In genomic region chr6:42226251-42227143, GRCh38 we compare ENCODE assay signal across 2 cellular contexts.
TF ChIP-seq lines count a peak whose summit lies in the region.

No MANE protein-coding gene starts in this region.

TF ChIP-seq in A549, 52 proteins besides CTCF, POLR2A, EP300 and RAD21 (continues in another document):
- TF ChIP-seq GATA3 (IDR thresholded peaks at IDR 0.05; ENCODE audit: borderline replicate concordance) (peak; percentile 82; the same call in 1 of the 2 replicates), RARB (CRISPR knock-in tag; IDR thresholded peaks at IDR 0.05) (no peak), EHF (CRISPR knock-in tag; IDR thresholded peaks at IDR 0.05) (no peak), HOXB5 (CRISPR knock-in tag; IDR thresholded peaks at IDR 0.05) (no peak), BCL3 (IDR thresholded peaks at IDR 0.05) (no peak), ATOH8 (CRISPR knock-in tag; IDR thresholded peaks at IDR 0.05; ENCODE audit: low read depth) (no peak), PBX3 (IDR thresholded peaks at IDR 0.05) (0 out of 2 replicates have a peak, but pooled peaks have one; percentile 34), RCOR1 (IDR thresholded peaks at IDR 0.05; ENCODE audit: low read depth, low read length) (no peak), HOXA7 (CRISPR knock-in tag; IDR thresholded peaks at IDR 0.05) (no peak), MAFK (IDR thresholded peaks at IDR 0.05; ENCODE audit: partially characterized antibody) (peak; percentile 40), CBX8 (IDR thresholded peaks at IDR 0.05) (no peak), NFE2L2 (conservative IDR thresholded peaks at IDR 0.05; ENCODE audit: low read length) (no peak), E2F6 (IDR thresholded peaks at IDR 0.05; ENCODE audit: borderline replicate concordance, low read depth) (no peak), HOXB13 (CRISPR knock-in tag; IDR thresholded peaks at IDR 0.05; ENCODE audit: low read depth) (no peak), BHLHE40 (IDR thresholded peaks at IDR 0.05; ENCODE audit: low read depth, low read length) (no peak), MAX (IDR thresholded peaks at IDR 0.05) (peak; percentile 67), HEYL (CRISPR knock-in tag; IDR thresholded peaks at IDR 0.05) (no peak), RNF2 (IDR thresholded peaks at IDR 0.05; ENCODE audit: borderline replicate concordance, low read depth) (no peak), HES2 (IDR thresholded peaks at IDR 0.05) (no peak), KDM1A (IDR thresholded peaks at IDR 0.05; ENCODE audit: low read depth) (no peak), SREBF2 (IDR thresholded peaks at IDR 0.05) (no peak), ZC3H11A (IDR thresholded peaks at IDR 0.05) (no peak), ZSCAN20 (CRISPR knock-in tag; IDR thresholded peaks at IDR 0.05) (no peak), FOSB (CRISPR knock-in tag; IDR thresholded peaks at IDR 0.05) (no peak), CEBPB (IDR thresholded peaks at IDR 0.05) (peak in 1 of 2 experiments; percentile 41; a peak in 1 of 4 replicates), JUNB (IDR thresholded peaks at IDR 0.05) (peak; percentile 62), TP53 (CRISPR knock-in tag; IDR thresholded peaks at IDR 0.05) (no peak), POLR2AphosphoS2 (conservative IDR thresholded peaks at IDR 0.05; ENCODE audit: low read length) (no peak), RFX5 (IDR thresholded peaks at IDR 0.05) (no peak), PHF8 (IDR thresholded peaks at IDR 0.05; ENCODE audit: borderline replicate concordance, low read depth) (no peak), EHMT2 (IDR thresholded peaks at IDR 0.05; ENCODE audit: low read depth) (no peak), JUN (IDR thresholded peaks at IDR 0.05) (peak in 1 of 2 experiments; percentile 53; a peak in 3 of 5 replicates), NR3C1 (IDR thresholded peaks at IDR 0.05) (no peak), CBX2 (IDR thresholded peaks at IDR 0.05; ENCODE audit: borderline replicate concordance, low read depth) (no peak)
- TF ChIP-seq, protein P1, sequence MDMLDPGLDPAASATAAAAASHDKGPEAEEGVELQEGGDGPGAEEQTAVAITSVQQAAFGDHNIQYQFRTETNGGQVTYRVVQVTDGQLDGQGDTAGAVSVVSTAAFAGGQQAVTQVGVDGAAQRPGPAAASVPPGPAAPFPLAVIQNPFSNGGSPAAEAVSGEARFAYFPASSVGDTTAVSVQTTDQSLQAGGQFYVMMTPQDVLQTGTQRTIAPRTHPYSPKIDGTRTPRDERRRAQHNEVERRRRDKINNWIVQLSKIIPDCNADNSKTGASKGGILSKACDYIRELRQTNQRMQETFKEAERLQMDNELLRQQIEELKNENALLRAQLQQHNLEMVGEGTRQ (IDR thresholded peaks at IDR 0.05): no peak

TF ChIP-seq in HepG2, 621 proteins besides CTCF, POLR2A, EP300 and RAD21 (continues in another document):
- no peak for TF ChIP-seq KAT2B (IDR thresholded peaks at IDR 0.05; ENCODE audit: borderline replicate concordance, low read depth, low read length)
- TF ChIP-seq, protein P2, sequence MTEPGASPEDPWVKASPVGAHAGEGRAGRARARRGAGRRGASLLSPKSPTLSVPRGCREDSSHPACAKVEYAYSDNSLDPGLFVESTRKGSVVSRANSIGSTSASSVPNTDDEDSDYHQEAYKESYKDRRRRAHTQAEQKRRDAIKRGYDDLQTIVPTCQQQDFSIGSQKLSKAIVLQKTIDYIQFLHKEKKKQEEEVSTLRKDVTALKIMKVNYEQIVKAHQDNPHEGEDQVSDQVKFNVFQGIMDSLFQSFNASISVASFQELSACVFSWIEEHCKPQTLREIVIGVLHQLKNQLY (CRISPR knock-in tag; IDR thresholded peaks at IDR 0.05): no peak
- TF ChIP-seq HES4 (CRISPR knock-in tag; IDR thresholded peaks at IDR 0.05; ENCODE audit: borderline replicate concordance): no peak
- TF ChIP-seq ZNF225 (CRISPR knock-in tag; IDR thresholded peaks at IDR 0.05): no peak
- TF ChIP-seq, protein P3, sequence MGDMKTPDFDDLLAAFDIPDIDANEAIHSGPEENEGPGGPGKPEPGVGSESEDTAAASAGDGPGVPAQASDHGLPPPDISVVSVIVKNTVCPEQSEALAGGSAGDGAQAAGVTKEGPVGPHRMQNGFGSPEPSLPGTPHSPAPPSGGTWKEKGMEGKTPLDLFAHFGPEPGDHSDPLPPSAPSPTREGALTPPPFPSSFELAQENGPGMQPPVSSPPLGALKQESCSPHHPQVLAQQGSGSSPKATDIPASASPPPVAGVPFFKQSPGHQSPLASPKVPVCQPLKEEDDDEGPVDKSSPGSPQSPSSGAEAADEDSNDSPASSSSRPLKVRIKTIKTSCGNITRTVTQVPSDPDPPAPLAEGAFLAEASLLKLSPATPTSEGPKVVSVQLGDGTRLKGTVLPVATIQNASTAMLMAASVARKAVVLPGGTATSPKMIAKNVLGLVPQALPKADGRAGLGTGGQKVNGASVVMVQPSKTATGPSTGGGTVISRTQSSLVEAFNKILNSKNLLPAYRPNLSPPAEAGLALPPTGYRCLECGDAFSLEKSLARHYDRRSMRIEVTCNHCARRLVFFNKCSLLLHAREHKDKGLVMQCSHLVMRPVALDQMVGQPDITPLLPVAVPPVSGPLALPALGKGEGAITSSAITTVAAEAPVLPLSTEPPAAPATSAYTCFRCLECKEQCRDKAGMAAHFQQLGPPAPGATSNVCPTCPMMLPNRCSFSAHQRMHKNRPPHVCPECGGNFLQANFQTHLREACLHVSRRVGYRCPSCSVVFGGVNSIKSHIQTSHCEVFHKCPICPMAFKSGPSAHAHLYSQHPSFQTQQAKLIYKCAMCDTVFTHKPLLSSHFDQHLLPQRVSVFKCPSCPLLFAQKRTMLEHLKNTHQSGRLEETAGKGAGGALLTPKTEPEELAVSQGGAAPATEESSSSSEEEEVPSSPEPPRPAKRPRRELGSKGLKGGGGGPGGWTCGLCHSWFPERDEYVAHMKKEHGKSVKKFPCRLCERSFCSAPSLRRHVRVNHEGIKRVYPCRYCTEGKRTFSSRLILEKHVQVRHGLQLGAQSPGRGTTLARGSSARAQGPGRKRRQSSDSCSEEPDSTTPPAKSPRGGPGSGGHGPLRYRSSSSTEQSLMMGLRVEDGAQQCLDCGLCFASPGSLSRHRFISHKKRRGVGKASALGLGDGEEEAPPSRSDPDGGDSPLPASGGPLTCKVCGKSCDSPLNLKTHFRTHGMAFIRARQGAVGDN (CRISPR knock-in tag; IDR thresholded peaks at IDR 0.05): 0 out of 2 replicates have a peak, but pooled peaks have one; percentile 19
- TF ChIP-seq NCOA2 (CRISPR knock-in tag; IDR thresholded peaks at IDR 0.05): no peak
- peak; percentile 70 for TF ChIP-seq RARA (CRISPR knock-in tag; IDR thresholded peaks at IDR 0.05)
- 0 out of 2 replicates have a peak, but pooled peaks have one; percentile 21 for TF ChIP-seq ZKSCAN5 (CRISPR knock-in tag; IDR thresholded peaks at IDR 0.05)
- TF ChIP-seq PITX1 (CRISPR knock-in tag; IDR thresholded peaks at IDR 0.05): peak; percentile 57
- no peak for TF ChIP-seq ZFP41 (CRISPR knock-in tag; IDR thresholded peaks at IDR 0.05; ENCODE audit: borderline replicate concordance)
- no peak for TF ChIP-seq DMAP1 (CRISPR knock-in tag; IDR thresholded peaks at IDR 0.05)
- TF ChIP-seq, protein P4, sequence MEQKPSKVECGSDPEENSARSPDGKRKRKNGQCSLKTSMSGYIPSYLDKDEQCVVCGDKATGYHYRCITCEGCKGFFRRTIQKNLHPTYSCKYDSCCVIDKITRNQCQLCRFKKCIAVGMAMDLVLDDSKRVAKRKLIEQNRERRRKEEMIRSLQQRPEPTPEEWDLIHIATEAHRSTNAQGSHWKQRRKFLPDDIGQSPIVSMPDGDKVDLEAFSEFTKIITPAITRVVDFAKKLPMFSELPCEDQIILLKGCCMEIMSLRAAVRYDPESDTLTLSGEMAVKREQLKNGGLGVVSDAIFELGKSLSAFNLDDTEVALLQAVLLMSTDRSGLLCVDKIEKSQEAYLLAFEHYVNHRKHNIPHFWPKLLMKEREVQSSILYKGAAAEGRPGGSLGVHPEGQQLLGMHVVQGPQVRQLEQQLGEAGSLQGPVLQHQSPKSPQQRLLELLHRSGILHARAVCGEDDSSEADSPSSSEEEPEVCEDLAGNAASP (CRISPR knock-in tag; IDR thresholded peaks at IDR 0.05; ENCODE audit: borderline replicate concordance): peak; percentile 89; the same call in 1 of the 2 replicates
- no peak for TF ChIP-seq ZSCAN30 (CRISPR knock-in tag; IDR thresholded peaks at IDR 0.05)
- TF ChIP-seq MED1 (CRISPR knock-in tag; IDR thresholded peaks at IDR 0.05): no peak
- TF ChIP-seq ZBTB10 (CRISPR knock-in tag; IDR thresholded peaks at IDR 0.05; ENCODE audit: borderline replicate concordance): no peak
- 0 out of 2 replicates have a peak, but pooled peaks have one; percentile 5 for TF ChIP-seq STAG1 (CRISPR knock-in tag; IDR thresholded peaks at IDR 0.05)
- TF ChIP-seq ZNF83 (CRISPR knock-in tag; IDR thresholded peaks at IDR 0.05; ENCODE audit: borderline replicate concordance): no peak
- TF ChIP-seq MTF2 (CRISPR knock-in tag; IDR thresholded peaks at IDR 0.05; ENCODE audit: borderline replicate concordance): no peak
- 0 out of 2 replicates have a peak, but pooled peaks have one; percentile 44 for TF ChIP-seq MZF1 (CRISPR knock-in tag; IDR thresholded peaks at IDR 0.05; ENCODE audit: borderline replicate concordance)
- no peak for TF ChIP-seq CCDC6 (CRISPR knock-in tag; IDR thresholded peaks at IDR 0.05)
- TF ChIP-seq CCAR2 (optimal IDR thresholded peaks at IDR 0.05; ENCODE audit: low read depth, low read length): no peak
- no peak for TF ChIP-seq PRMT3 (CRISPR knock-in tag; IDR thresholded peaks at IDR 0.05; ENCODE audit: borderline replicate concordance, low read depth)
- TF ChIP-seq, protein P5, sequence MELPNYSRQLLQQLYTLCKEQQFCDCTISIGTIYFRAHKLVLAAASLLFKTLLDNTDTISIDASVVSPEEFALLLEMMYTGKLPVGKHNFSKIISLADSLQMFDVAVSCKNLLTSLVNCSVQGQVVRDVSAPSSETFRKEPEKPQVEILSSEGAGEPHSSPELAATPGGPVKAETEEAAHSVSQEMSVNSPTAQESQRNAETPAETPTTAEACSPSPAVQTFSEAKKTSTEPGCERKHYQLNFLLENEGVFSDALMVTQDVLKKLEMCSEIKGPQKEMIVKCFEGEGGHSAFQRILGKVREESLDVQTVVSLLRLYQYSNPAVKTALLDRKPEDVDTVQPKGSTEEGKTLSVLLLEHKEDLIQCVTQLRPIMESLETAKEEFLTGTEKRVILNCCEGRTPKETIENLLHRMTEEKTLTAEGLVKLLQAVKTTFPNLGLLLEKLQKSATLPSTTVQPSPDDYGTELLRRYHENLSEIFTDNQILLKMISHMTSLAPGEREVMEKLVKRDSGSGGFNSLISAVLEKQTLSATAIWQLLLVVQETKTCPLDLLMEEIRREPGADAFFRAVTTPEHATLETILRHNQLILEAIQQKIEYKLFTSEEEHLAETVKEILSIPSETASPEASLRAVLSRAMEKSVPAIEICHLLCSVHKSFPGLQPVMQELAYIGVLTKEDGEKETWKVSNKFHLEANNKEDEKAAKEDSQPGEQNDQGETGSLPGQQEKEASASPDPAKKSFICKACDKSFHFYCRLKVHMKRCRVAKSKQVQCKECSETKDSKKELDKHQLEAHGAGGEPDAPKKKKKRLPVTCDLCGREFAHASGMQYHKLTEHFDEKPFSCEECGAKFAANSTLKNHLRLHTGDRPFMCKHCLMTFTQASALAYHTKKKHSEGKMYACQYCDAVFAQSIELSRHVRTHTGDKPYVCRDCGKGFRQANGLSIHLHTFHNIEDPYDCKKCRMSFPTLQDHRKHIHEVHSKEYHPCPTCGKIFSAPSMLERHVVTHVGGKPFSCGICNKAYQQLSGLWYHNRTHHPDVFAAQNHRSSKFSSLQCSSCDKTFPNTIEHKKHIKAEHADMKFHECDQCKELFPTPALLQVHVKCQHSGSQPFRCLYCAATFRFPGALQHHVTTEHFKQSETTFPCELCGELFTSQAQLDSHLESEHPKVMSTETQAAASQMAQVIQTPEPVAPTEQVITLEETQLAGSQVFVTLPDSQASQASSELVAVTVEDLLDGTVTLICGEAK (IDR thresholded peaks at IDR 0.05): no peak
- TF ChIP-seq, protein P5 (CRISPR knock-in tag; IDR thresholded peaks at IDR 0.05): no peak
